ENCODE assay signal across 7 cellular contexts in the genomic region with DNA sequence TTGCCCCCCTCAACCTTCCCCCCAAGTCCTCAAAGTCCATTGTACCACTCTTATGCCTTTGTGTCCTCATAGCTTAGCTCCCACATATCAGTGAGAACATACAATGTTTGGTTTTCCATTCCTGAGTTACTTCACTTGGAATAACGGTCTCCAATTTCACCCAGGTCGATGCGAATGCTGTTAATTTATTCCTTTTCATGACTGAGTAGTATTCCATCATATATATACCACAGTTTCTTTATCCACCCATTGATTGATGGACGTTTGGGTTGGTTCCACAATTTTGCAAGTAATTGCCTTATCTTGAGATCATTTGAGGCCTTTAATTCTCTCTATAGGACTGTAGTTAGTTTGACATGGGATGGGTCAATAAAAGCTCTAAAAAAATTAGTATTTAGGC.
"Had no signal": no experiment of that assay in that cellular context is flagged by ENCODE, and none has a peak within 500 bp of the region (broad histone marks: within the 10 kb centered on the region; RNA-seq: fewer than 3 reads in every experiment).

No MANE protein-coding gene starts in this region.

- H3K9ac ChIP-seq: GM23248 had no signal

- H2AFZ ChIP-seq: GM23248 had no signal

- DNase-seq: GM23248, GOT3, H7, HCEC 1CT, IMR-90, KBM-7 had no signal

- FAIRE-seq: HTR-8/SVneo had no signal

- H3K4me3 ChIP-seq: GM23248 had no signal

- H3K27ac ChIP-seq: GM23248 had no signal
